In genomic region chr11:110160016-110160415, GRCh38 we compare ENCODE assay signal across 12 cellular contexts.
"Had no signal": no experiment of that assay in that cellular context is flagged by ENCODE, and none has a peak within 500 bp of the region (broad histone marks: within the 10 kb centered on the region; RNA-seq: fewer than 3 reads in every experiment).

No MANE protein-coding gene starts in this region.

- DNase-seq: activated CD4-positive, alpha-beta memory T cell treated with anti-CD3 and anti-CD28 coated beads for 36 hours; activated gamma-delta T cell treated with Interleukin-2 at 50 U/mL for 16 hours; activated naive CD8-positive, alpha-beta T cell treated with anti-CD3 and anti-CD28 coated beads for 36 hours; activated T-cell treated with anti-CD3 and anti-CD28 coated beads, Interleukin-2, amount 50 U/mL, for 48 hours; anterior cingulate cortex; effector CD8-positive, alpha-beta T cell; hippocampal formation; kidney glomerular epithelial cell; tibial artery had no signal

- H3K4me3 ChIP-seq: coronary artery, smooth muscle cell, tibial artery had no signal

- H3K4me1 ChIP-seq: tibial artery had no signal

- H3K9me3 ChIP-seq: tibial artery had no signal

- ATAC-seq: stimulated activated memory B cell treated with anti-CD40 and anti-IgM and Interleukin-4, amounts not matched to agents 10 μg/mL and 1 μg/mL and 100 μg/mL, for 72 hours had no signal

- H3K27me3 ChIP-seq: tibial artery had no signal

- H3K27ac ChIP-seq: coronary artery, tibial artery had no signal
